In the genomic region with DNA sequence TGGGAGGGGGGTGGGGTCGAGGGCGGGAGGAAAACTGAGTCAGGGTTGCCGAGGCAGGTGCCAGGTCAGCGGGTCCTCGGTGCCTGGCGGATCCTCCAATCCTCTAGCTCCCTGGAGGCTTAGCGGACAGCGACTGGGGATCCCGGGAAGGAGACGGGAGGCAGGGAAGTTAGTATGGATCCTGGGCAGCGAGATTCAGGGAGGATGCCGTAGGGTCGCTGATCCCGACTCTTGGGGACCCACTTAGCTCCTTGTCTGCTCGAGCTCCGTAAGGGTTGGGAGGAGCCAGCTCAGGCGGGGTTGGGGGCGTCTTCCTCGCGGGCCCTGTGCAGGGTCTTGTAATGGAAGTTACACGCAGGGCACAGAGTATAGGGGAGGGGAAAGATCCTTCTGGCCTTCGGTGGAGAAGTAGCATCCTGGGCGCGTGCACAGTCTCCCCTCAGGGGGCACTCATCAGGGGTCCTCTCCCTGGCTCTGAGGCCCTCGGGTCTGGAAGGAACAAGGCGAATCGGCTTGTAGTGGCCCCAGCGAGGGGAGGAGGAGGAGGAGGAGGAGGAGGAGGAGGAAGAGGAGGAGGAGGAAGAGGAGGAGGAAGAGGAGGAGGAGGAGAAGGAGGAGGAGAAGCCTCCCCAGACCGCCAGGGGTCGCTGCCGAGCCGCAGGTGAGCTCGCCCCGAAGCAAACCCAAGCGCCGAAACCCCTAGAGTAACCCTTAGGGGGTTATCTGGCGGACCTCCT, we compare ENCODE assay signal across 8 cellular contexts. TPM values are rescaled to one million over a fixed set of nuclear protein-coding genes. Genes with fewer than 3 reads are reported as not detected.
A peak's percentile ranks its signal among the peaks of the same experiment; 100 is the strongest.
DNase-seq lines count a peak whose midpoint lies in the region; ATAC-seq lines count a peak whose summit lies in the region.

No MANE protein-coding gene starts in this region.

- DNase-seq in NOMO-1 (lab: John Stamatoyannopoulos, UW; ENCODE audit: unreplicated experiment in 2 of 2) (peak; percentile 15 to 48), NOMO-1 treated with dmso at 0.1 percent for 144 hours (lab: John Stamatoyannopoulos, UW; ENCODE audit: unreplicated experiment) (no peak), NCI-H526 treated with DMSO at 0.1 percent for 48 hours (lab: John Stamatoyannopoulos, UW) (peak; percentile 43), myocyte (ENCODE audit: low read depth) (peak; percentile 38)
- DNase-seq in activated CD8-positive, alpha-beta memory T cell treated with anti-CD3 and anti-CD28 coated beads for 24 hours, result peak; percentile 90
- DNase-seq in effector memory CD8-positive, alpha-beta T cell, result peak; percentile 69 to 74 (median 71)
- DNase-seq in stimulated activated CD8-positive, alpha-beta memory T cell treated with anti-CD3 and anti-CD28 coated beads, Interleukin-7, amount 100 ng/mL, for 4 hours (ENCODE audit: low read depth in 2 of 2), result peak; percentile 38 to 65

- no peak overlapping the region for H3K27ac Mint-ChIP-seq in effector memory CD8-positive, alpha-beta T cell

- ATAC-seq in effector memory CD8-positive, alpha-beta T cell (replicated peaks), result peak; percentile 65
- ATAC-seq in GM19328 (IDR thresholded peaks at IDR 0.05; ENCODE audit: unreplicated experiment), result no peak

- H3K4me3 Mint-ChIP-seq in effector memory CD8-positive, alpha-beta T cell, result peak overlapping the region; percentile 68 to 77

- no peaks in the 10 kb centered on the region for H3K9me3 Mint-ChIP-seq in effector memory CD8-positive, alpha-beta T cell

- H3K4me1 Mint-ChIP-seq in effector memory CD8-positive, alpha-beta T cell (ENCODE audit: low read depth in 2 of 2), result peaks cover 10 to 15% of the 10 kb centered on the region in 2 donors

- H3K27me3 Mint-ChIP-seq in effector memory CD8-positive, alpha-beta T cell, result peaks cover 61 to 90% of the 10 kb centered on the region in 2 donors

- no peaks in the 10 kb centered on the region for H3K36me3 Mint-ChIP-seq in effector memory CD8-positive, alpha-beta T cell (ENCODE audit: insufficient read depth)

RNA-seq across cellular contexts. Expression of gene SLC12A5, which starts 6.4 kb away (rescaled TPM):
- not detected in 2 replicates for total RNA-seq in myocyte
- polyA plus RNA-seq in myocyte (2012), result 0.30 TPM

RNA-seq across cellular contexts. Expression of gene MMP9, which starts 13.9 kb away (rescaled TPM):
- not detected in 2 replicates for total RNA-seq in myocyte
- not detected for polyA plus RNA-seq in myocyte (2012)

RNA-seq across cellular contexts. Expression of gene ZNF335, which starts 50.6 kb away (rescaled TPM):
- 14.7 and 15.2 TPM in 2 replicates for total RNA-seq in myocyte
- 10.3 TPM for polyA plus RNA-seq in myocyte (2012)
